1 cellular context compared by ENCODE assay signal in genomic region chr19:10936661-10937084, GRCh38.
TF ChIP-seq lines count a peak whose summit lies in the region.

No MANE protein-coding gene starts in this region.

TF ChIP-seq in SK-N-SH, 30 proteins besides CTCF, POLR2A, EP300 and RAD21 (continued from another document):
- TF ChIP-seq RXRA (IDR thresholded peaks at IDR 0.05; ENCODE audit: borderline replicate concordance, low read depth) = no peak
- TF ChIP-seq GATA2 (CRISPR knock-in tag; IDR thresholded peaks at IDR 0.05) = no peak
- no peak for TF ChIP-seq POLR2AphosphoS5 (IDR thresholded peaks at IDR 0.05; ENCODE audit: low read depth, low read length)
- no peak for TF ChIP-seq TAF1 (IDR thresholded peaks at IDR 0.05; ENCODE audit: borderline replicate concordance, low read depth, low read length)
- no peak for TF ChIP-seq CHD2 (IDR thresholded peaks at IDR 0.05; ENCODE audit: low read length, partially characterized antibody)
- no peak for TF ChIP-seq MAX (IDR thresholded peaks at IDR 0.05; ENCODE audit: low read depth)
- TF ChIP-seq GABPA (IDR thresholded peaks at IDR 0.05; ENCODE audit: low read depth) = no peak
